ENCODE assay signal across 1 cellular context in the genomic region with DNA sequence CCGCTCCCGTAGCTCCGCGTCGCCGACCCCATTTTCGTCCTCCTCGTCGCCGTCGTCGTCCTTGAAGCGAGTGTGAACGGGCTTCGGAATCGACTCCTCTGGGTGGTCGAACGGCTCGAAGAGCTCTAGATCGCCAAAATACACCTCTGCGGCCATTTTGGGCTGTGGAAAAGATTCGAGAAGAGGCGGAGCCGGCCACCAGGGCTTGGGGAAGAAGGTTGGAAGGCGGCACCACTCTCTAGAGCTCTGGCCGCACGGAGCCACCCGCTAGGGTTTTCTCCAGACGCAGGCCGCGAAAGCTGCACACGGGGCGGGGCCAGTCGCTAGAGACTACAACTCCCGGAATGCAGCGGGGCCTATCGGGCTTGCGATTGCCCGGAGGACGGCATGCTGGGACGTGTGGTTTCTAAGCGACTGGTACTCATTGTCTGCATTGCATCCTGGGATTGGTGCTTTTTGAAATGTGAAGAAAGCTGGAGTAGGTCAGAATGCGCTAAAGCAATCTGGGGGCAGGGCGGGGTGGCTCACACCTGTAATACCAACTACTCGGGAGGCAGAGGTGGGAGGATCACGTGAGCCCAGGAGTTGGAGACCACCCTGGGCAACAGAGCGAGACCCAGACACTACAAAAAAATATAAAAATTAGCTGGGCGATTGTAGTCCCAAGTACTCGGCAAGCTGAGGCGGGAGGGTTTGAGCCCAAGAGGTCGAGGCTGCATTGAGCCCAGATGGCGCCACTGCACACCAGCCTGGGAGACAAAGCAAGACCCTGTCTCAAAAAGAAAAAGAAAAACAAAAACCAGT.
A peak's percentile ranks its signal among the peaks of the same experiment; 100 is the strongest.
TF ChIP-seq lines count a peak whose summit lies in the region.

A gene (minus strand): TSS at position 248 of the 804 bp plus-strand sequence. CDS start 92 bp downstream, at position 156.

TF ChIP-seq in HEK293, 187 proteins besides CTCF, POLR2A, EP300 and RAD21 (continued from another document and continues in another):
- TF ChIP-seq ZNF311 (tag by site-specific recombination; IDR thresholded peaks at IDR 0.05; ENCODE audit: borderline replicate concordance) (no peak), ZSCAN30 (tag by site-specific recombination; IDR thresholded peaks at IDR 0.05) (no peak), HOXA7 (CRISPR knock-in tag; IDR thresholded peaks at IDR 0.05; ENCODE audit: borderline replicate concordance) (no peak), IKZF3 (tag by site-specific recombination; IDR thresholded peaks at IDR 0.05) (no peak), ZNF37A (tag by site-specific recombination; IDR thresholded peaks at IDR 0.05) (no peak), FEZF1 (tag by site-specific recombination; IDR thresholded peaks at IDR 0.05) (no peak), ZNF654 (tag by site-specific recombination; IDR thresholded peaks at IDR 0.05; ENCODE audit: low read depth) (no peak), ZFP3 (tag by site-specific recombination; IDR thresholded peaks at IDR 0.05; ENCODE audit: low read depth) (no peak), ZNF501 (tag by site-specific recombination; IDR thresholded peaks at IDR 0.05) (peak; percentile 22; the same call in 1 of the 2 replicates), ZNF239 (tag by site-specific recombination; IDR thresholded peaks at IDR 0.05) (no peak), ZNF558 (tag by site-specific recombination; IDR thresholded peaks at IDR 0.05) (no peak), PRDM1 (tag by site-specific recombination; IDR thresholded peaks at IDR 0.05) (peak; percentile 47; the same call in 1 of the 2 replicates), ZNF341 (tag by site-specific recombination; IDR thresholded peaks at IDR 0.05; ENCODE audit: low read depth) (peak; percentile 54; the same call in 1 of the 2 replicates), ZNF114 (tag by site-specific recombination; IDR thresholded peaks at IDR 0.05) (no peak), ZNF112 (tag by site-specific recombination; IDR thresholded peaks at IDR 0.05) (no peak), ZNF660 (tag by site-specific recombination; IDR thresholded peaks at IDR 0.05) (peak; percentile 47; the same call in 1 of the 2 replicates), ZNF404 (tag by site-specific recombination; IDR thresholded peaks at IDR 0.05) (no peak), ZNF146 (tag by site-specific recombination; IDR thresholded peaks at IDR 0.05) (no peak), ZNF529 (tag by site-specific recombination; IDR thresholded peaks at IDR 0.05; ENCODE audit: insufficient replicate concordance) (no peak), ZNF791 (tag by site-specific recombination; IDR thresholded peaks at IDR 0.05) (no peak), YY2 (tag by site-specific recombination; IDR thresholded peaks at IDR 0.05) (0 out of 2 replicates have a peak, but pooled peaks have one; percentile 35), TRIM28 (IDR thresholded peaks at IDR 0.05; ENCODE audit: borderline replicate concordance, low read length) (peak; percentile 80; the same call in 1 of the 2 replicates), SP7 (tag by site-specific recombination; IDR thresholded peaks at IDR 0.05) (peak; percentile 54; the same call in 1 of the 2 replicates), ZNF350 (tag by site-specific recombination; IDR thresholded peaks at IDR 0.05) (no peak), BCL11A (tag by site-specific recombination; IDR thresholded peaks at IDR 0.05; ENCODE audit: low read depth) (0 out of 2 replicates have a peak, but pooled peaks have one; percentile 63), ZNF596 (tag by site-specific recombination; IDR thresholded peaks at IDR 0.05) (no peak), ZNF266 (tag by site-specific recombination; IDR thresholded peaks at IDR 0.05; ENCODE audit: low read depth) (no peak), ZNF2 (tag by site-specific recombination; IDR thresholded peaks at IDR 0.05) (0 out of 2 replicates have a peak, but pooled peaks have one; percentile 24), GLI2 (tag by site-specific recombination; IDR thresholded peaks at IDR 0.05; ENCODE audit: borderline replicate concordance, low read depth) (no peak), ZBTB21 (tag by site-specific recombination; IDR thresholded peaks at IDR 0.05) (peak; percentile 39), ZNF121 (tag by site-specific recombination; IDR thresholded peaks at IDR 0.05) (peak; percentile 84), ZNF555 (tag by site-specific recombination; conservative IDR thresholded peaks at IDR 0.05) (no peak), ZNF423 (tag by site-specific recombination; IDR thresholded peaks at IDR 0.05) (no peak), ZNF510 (tag by site-specific recombination; IDR thresholded peaks at IDR 0.05; ENCODE audit: insufficient replicate concordance) (no peak), ZNF548 (tag by site-specific recombination; IDR thresholded peaks at IDR 0.05) (no peak), ZBTB1 (tag by site-specific recombination; IDR thresholded peaks at IDR 0.05) (no peak), MEIS1 (CRISPR knock-in tag; IDR thresholded peaks at IDR 0.05; ENCODE audit: borderline replicate concordance) (no peak), SP3 (tag by site-specific recombination; IDR thresholded peaks at IDR 0.05) (peak; percentile 93), ZBTB20 (tag by site-specific recombination; IDR thresholded peaks at IDR 0.05) (no peak; the same call in 1 of the 2 replicates), ZNF843 (tag by site-specific recombination; IDR thresholded peaks at IDR 0.05) (no peak), ZNF677 (tag by site-specific recombination; IDR thresholded peaks at IDR 0.05) (no peak), EGR2 (tag by site-specific recombination; IDR thresholded peaks at IDR 0.05; ENCODE audit: low read depth) (0 out of 2 replicates have a peak, but pooled peaks have one; percentile 42)
- TF ChIP-seq, protein P1, sequence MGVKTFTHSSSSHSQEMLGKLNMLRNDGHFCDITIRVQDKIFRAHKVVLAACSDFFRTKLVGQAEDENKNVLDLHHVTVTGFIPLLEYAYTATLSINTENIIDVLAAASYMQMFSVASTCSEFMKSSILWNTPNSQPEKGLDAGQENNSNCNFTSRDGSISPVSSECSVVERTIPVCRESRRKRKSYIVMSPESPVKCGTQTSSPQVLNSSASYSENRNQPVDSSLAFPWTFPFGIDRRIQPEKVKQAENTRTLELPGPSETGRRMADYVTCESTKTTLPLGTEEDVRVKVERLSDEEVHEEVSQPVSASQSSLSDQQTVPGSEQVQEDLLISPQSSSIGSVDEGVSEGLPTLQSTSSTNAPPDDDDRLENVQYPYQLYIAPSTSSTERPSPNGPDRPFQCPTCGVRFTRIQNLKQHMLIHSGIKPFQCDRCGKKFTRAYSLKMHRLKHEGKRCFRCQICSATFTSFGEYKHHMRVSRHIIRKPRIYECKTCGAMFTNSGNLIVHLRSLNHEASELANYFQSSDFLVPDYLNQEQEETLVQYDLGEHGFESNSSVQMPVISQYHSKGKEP (tag by site-specific recombination; IDR thresholded peaks at IDR 0.05), result 0 out of 2 replicates have a peak, but pooled peaks have one; percentile 51
- TF ChIP-seq, protein P2, sequence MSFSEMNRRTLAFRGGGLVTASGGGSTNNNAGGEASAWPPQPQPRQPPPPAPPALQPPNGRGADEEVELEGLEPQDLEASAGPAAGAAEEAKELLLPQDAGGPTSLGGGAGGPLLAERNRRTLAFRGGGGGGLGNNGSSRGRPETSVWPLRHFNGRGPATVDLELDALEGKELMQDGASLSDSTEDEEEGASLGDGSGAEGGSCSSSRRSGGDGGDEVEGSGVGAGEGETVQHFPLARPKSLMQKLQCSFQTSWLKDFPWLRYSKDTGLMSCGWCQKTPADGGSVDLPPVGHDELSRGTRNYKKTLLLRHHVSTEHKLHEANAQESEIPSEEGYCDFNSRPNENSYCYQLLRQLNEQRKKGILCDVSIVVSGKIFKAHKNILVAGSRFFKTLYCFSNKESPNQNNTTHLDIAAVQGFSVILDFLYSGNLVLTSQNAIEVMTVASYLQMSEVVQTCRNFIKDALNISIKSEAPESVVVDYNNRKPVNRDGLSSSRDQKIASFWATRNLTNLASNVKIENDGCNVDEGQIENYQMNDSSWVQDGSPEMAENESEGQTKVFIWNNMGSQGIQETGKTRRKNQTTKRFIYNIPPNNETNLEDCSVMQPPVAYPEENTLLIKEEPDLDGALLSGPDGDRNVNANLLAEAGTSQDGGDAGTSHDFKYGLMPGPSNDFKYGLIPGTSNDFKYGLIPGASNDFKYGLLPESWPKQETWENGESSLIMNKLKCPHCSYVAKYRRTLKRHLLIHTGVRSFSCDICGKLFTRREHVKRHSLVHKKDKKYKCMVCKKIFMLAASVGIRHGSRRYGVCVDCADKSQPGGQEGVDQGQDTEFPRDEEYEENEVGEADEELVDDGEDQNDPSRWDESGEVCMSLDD (tag by site-specific recombination; IDR thresholded peaks at IDR 0.05), result no peak
- TF ChIP-seq, protein P3, sequence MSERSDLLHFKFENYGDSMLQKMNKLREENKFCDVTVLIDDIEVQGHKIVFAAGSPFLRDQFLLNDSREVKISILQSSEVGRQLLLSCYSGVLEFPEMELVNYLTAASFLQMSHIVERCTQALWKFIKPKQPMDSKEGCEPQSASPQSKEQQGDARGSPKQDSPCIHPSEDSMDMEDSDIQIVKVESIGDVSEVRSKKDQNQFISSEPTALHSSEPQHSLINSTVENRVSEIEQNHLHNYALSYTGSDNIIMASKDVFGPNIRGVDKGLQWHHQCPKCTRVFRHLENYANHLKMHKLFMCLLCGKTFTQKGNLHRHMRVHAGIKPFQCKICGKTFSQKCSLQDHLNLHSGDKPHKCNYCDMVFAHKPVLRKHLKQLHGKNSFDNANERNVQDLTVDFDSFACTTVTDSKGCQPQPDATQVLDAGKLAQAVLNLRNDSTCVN (tag by site-specific recombination; optimal IDR thresholded peaks at IDR 0.05), result peak; percentile 53
- TF ChIP-seq, protein P4, sequence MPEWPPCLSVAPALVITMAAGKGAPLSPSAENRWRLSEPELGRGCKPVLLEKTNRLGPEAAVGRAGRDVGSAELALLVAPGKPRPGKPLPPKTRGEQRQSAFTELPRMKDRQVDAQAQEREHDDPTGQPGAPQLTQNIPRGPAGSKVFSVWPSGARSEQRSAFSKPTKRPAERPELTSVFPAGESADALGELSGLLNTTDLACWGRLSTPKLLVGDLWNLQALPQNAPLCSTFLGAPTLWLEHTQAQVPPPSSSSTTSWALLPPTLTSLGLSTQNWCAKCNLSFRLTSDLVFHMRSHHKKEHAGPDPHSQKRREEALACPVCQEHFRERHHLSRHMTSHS (tag by site-specific recombination; IDR thresholded peaks at IDR 0.05), result no peak
- TF ChIP-seq, protein P5, sequence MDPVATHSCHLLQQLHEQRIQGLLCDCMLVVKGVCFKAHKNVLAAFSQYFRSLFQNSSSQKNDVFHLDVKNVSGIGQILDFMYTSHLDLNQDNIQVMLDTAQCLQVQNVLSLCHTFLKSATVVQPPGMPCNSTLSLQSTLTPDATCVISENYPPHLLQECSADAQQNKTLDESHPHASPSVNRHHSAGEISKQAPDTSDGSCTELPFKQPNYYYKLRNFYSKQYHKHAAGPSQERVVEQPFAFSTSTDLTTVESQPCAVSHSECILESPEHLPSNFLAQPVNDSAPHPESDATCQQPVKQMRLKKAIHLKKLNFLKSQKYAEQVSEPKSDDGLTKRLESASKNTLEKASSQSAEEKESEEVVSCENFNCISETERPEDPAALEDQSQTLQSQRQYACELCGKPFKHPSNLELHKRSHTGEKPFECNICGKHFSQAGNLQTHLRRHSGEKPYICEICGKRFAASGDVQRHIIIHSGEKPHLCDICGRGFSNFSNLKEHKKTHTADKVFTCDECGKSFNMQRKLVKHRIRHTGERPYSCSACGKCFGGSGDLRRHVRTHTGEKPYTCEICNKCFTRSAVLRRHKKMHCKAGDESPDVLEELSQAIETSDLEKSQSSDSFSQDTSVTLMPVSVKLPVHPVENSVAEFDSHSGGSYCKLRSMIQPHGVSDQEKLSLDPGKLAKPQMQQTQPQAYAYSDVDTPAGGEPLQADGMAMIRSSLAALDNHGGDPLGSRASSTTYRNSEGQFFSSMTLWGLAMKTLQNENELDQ (tag by site-specific recombination; IDR thresholded peaks at IDR 0.05; ENCODE audit: low read depth), result no peak
- TF ChIP-seq, protein P6, sequence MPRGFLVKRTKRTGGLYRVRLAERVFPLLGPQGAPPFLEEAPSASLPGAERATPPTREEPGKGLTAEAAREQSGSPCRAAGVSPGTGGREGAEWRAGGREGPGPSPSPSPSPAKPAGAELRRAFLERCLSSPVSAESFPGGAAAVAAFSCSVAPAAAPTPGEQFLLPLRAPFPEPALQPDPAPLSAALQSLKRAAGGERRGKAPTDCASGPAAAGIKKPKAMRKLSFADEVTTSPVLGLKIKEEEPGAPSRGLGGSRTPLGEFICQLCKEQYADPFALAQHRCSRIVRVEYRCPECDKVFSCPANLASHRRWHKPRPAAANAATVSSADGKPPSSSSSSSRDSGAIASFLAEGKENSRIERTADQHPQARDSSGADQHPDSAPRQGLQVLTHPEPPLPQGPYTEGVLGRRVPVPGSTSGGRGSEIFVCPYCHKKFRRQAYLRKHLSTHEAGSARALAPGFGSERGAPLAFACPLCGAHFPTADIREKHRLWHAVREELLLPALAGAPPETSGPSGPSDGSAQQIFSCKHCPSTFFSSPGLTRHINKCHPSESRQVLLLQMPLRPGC (tag by site-specific recombination; IDR thresholded peaks at IDR 0.05), result no peak
- TF ChIP-seq, protein P7, sequence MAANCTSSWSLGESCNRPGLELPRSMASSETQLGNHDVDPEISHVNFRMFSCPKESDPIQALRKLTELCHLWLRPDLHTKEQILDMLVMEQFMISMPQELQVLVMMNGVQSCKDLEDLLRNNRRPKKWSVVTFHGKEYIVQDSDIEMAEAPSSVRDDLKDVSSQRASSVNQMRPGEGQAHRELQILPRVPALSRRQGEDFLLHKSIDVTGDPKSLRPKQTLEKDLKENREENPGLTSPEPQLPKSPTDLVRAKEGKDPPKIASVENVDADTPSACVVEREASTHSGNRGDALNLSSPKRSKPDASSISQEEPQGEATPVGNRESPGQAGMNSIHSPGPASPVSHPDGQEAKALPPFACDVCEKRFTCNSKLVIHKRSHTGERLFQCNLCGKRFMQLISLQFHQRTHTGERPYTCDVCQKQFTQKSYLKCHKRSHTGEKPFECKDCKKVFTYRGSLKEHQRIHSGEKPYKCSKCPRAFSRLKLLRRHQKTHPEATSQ (tag by site-specific recombination; IDR thresholded peaks at IDR 0.05), result peak; percentile 9; the same call in 1 of the 2 replicates
- TF ChIP-seq, protein P8, sequence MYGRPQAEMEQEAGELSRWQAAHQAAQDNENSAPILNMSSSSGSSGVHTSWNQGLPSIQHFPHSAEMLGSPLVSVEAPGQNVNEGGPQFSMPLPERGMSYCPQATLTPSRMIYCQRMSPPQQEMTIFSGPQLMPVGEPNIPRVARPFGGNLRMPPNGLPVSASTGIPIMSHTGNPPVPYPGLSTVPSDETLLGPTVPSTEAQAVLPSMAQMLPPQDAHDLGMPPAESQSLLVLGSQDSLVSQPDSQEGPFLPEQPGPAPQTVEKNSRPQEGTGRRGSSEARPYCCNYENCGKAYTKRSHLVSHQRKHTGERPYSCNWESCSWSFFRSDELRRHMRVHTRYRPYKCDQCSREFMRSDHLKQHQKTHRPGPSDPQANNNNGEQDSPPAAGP (tag by site-specific recombination; IDR thresholded peaks at IDR 0.05), result peak; percentile 41
- TF ChIP-seq, protein P9, sequence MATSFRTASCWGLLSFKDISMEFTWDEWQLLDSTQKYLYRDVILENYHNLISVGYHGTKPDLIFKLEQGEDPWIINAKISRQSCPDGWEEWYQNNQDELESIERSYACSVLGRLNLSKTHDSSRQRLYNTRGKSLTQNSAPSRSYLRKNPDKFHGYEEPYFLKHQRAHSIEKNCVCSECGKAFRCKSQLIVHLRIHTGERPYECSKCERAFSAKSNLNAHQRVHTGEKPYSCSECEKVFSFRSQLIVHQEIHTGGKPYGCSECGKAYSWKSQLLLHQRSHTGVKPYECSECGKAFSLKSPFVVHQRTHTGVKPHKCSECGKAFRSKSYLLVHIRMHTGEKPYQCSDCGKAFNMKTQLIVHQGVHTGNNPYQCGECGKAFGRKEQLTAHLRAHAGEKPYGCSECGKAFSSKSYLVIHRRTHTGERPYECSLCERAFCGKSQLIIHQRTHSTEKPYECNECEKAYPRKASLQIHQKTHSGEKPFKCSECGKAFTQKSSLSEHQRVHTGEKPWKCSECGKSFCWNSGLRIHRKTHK (tag by site-specific recombination; IDR thresholded peaks at IDR 0.05), result no peak
